22 cellular contexts compared by ENCODE assay signal in genomic region chr6:34964564-34964963, GRCh38.
DNase-seq lines count a peak whose midpoint lies in the region; ATAC-seq and TF ChIP-seq lines count a peak whose summit lies in the region.
"Had no signal": no experiment of that assay in that cellular context is flagged by ENCODE, and none has a peak within 500 bp of the region (broad histone marks: within the 10 kb centered on the region; RNA-seq: fewer than 3 reads in every experiment).

No MANE protein-coding gene starts in this region.

- H3K27me3 ChIP-seq in right cardiac atrium (ENCODE audit: control insufficient read depth, insufficient read depth), result no peaks in the 10 kb centered on the region
- H3K27me3 ChIP-seq: upper lobe of left lung had no signal

- no peak for TF ChIP-seq CTCF in AG09309 (IDR thresholded peaks at IDR 0.05; ENCODE audit: control insufficient read depth, insufficient read depth, low read depth, low read length, missing control alignments)
- no peak for TF ChIP-seq CTCF in HFFc6 (IDR thresholded peaks at IDR 0.05)

- no peak overlapping the region for H3K27ac ChIP-seq in right cardiac atrium (ENCODE audit: low read length)
- H3K27ac ChIP-seq: C4-2B, epithelial cell of prostate, PC-9, upper lobe of left lung had no signal

- no peak overlapping the region for H3K4me3 Mint-ChIP-seq in HFFc6
- H3K4me3 Mint-ChIP-seq: activated CD8-positive, alpha-beta T cell treated with anti-CD3 and anti-CD28 coated beads, Interleukin-2, amount 10 ng/mL, durations not matched to agents 7 days and 5 days; central memory CD8-positive, alpha-beta T cell; natural killer cell had no signal

- peak; percentile 35 to 59 for ATAC-seq in right cardiac atrium
- ATAC-seq: activated CD8-positive, alpha-beta T cell treated with anti-CD3 and anti-CD28 coated beads, Interleukin-2, amount 10 ng/mL, durations not matched to agents 7 days and 5 days; natural killer cell had no signal

- H3K9me3 Mint-ChIP-seq in HFFc6, result no peaks in the 10 kb centered on the region
- H3K9me3 Mint-ChIP-seq: central memory CD8-positive, alpha-beta T cell; natural killer cell had no signal

- intact Hi-C loops in right cardiac atrium (cut with DNase I), result no loop called here

- peak; percentile 25 for DNase-seq in AG09309 (ENCODE audit: low read depth)
- DNase-seq in HFFc6, result no peak
- peak; percentile 78 for DNase-seq in fibroblast of gingiva (ENCODE audit: low read depth)
- no peak for DNase-seq in right cardiac atrium
- no peak for DNase-seq in NCI-H345 treated with DMSO at 0.1 percent for 48 hours (lab: John Stamatoyannopoulos, UW; ENCODE audit: unreplicated experiment)
- DNase-seq in NCI-H128 (lab: John Stamatoyannopoulos, UW; ENCODE audit: unreplicated experiment), result no peak
- no peak for DNase-seq in stimulated activated CD4-positive, alpha-beta T cell treated with anti-CD3 and anti-CD28 coated beads, Interleukin-12 subunit alpha, Interleukin-12 subunit beta, amount 100 ng/mL, for 4 hours
- no peak for DNase-seq in hepatic stellate cell (ENCODE audit: low spot score)
- DNase-seq: activated CD4-positive, CD25-positive, alpha-beta regulatory T cell treated with anti-CD3 and anti-CD28 coated beads, Interleukin-2, amount 50 U/mL, for 72 hours; activated CD8-positive, alpha-beta T cell treated with anti-CD3 and anti-CD28 coated beads, Interleukin-2, amount 10 ng/mL, durations not matched to agents 7 days and 5 days; activated naive CD4-positive, alpha-beta T cell; KBM-7; MV-4-11; natural killer cell; NCI-H2029 treated with DMSO at 0.1 percent for 48 hours; NCI-H510A; PC-9; retina; upper lobe of left lung had no signal

- no peak overlapping the region for H3K4me3 ChIP-seq in AG09309 (ENCODE audit: control insufficient read depth, low read depth, low read length)
- H3K4me3 ChIP-seq in right cardiac atrium (ENCODE audit: low read length), result no peak overlapping the region
- H3K4me3 ChIP-seq: PC-9, upper lobe of left lung had no signal

- no peaks in the 10 kb centered on the region for H3K27me3 Mint-ChIP-seq in HFFc6 (ENCODE audit: insufficient read depth)
- H3K27me3 Mint-ChIP-seq: central memory CD8-positive, alpha-beta T cell had no signal

- H3K9me3 ChIP-seq in right cardiac atrium (ENCODE audit: control insufficient read depth, low read length), result no peaks in the 10 kb centered on the region
- H3K9me3 ChIP-seq: upper lobe of left lung had no signal

- peaks cover 13% of the 10 kb centered on the region for H3K4me1 ChIP-seq in right cardiac atrium (ENCODE audit: control insufficient read depth, insufficient read depth, low read length)

- H3K4me1 Mint-ChIP-seq in HFFc6 (ENCODE audit: low read depth), result peaks cover 17% of the 10 kb centered on the region
- H3K4me1 Mint-ChIP-seq: central memory CD8-positive, alpha-beta T cell had no signal

- H3K27ac Mint-ChIP-seq in HFFc6, result peak overlapping the region; percentile 1; the same call in 1 of the 2 replicates
- H3K27ac Mint-ChIP-seq: activated CD8-positive, alpha-beta T cell treated with anti-CD3 and anti-CD28 coated beads, Interleukin-2, amount 10 ng/mL, durations not matched to agents 7 days and 5 days; natural killer cell had no signal

- 45% methylated on average over 3 of the region's 3 CpGs for WGBS in right cardiac atrium

- no peaks in the 10 kb centered on the region for H3K36me3 Mint-ChIP-seq in HFFc6 (ENCODE audit: low read depth)
- H3K36me3 Mint-ChIP-seq: natural killer cell had no signal

Comparison
In these comparisons a context has a peak if more than half of its experiments do, and no peak if none do; other contexts are left out.
1. DNase-seq: peak in AG09309 (single experiment) and fibroblast of gingiva (single experiment); none in HFFc6 (single experiment), right cardiac atrium (0 of 3), NCI-H345 treated with DMSO at 0.1 percent for 48 hours (single experiment), NCI-H128 (single experiment), stimulated activated CD4-positive, alpha-beta T cell treated with anti-CD3 and anti-CD28 coated beads, Interleukin-12 subunit alpha, Interleukin-12 subunit beta, amount 100 ng/mL, for 4 hours (single experiment) and hepatic stellate cell (single experiment).